ENCODE assay signal across 8 cellular contexts in the genomic region with DNA sequence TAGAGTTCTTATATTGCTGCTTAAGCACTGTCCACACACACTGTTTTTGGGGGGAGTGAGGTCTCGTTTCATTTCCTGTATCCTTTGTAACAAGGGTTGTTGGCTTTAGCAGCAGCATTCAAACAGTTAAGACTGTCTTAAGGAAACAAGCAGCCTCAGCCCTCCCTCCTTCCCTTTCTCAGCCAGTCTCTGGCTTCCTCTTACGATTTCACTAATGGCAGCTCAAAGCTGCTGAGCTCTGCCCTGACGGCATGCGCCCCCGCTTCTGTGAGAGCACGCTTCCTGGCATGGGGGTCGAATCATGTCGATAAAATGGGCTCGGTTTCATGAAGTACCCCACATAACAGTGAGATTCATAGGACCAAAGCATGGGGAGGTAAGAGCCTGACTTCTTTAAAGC.
A peak's percentile ranks its signal among the peaks of the same experiment; 100 is the strongest.
DNase-seq lines count a peak whose midpoint lies in the region; ATAC-seq, FAIRE-seq and TF ChIP-seq lines count a peak whose summit lies in the region.

No MANE protein-coding gene starts in this region.

- TF ChIP-seq CTCF in liver (IDR thresholded peaks at IDR 0.05; ENCODE audit: low read depth, low read length, missing input control) (no peak), HepG2 (CRISPR knock-in tag; IDR thresholded peaks at IDR 0.05) (no peak), esophagus squamous epithelium (IDR thresholded peaks at IDR 0.05) (no peak), nephron progenitor cell (IDR thresholded peaks at IDR 0.05) (no peak), upper lobe of right lung (IDR thresholded peaks at IDR 0.05) (no peak)

- no peaks in the 10 kb centered on the region for H3K9me3 Mint-ChIP-seq in nephron progenitor cell

- H3K4me1 ChIP-seq in liver (ENCODE audit: control insufficient read depth in 4 of 4, insufficient read depth in 4 of 4, low read length in 3 of 4) (no peaks in the 10 kb centered on the region), HepG2 (ENCODE audit: insufficient read depth, low read length) (peaks cover 6% of the 10 kb centered on the region; the same call in 1 of the 2 replicates), esophagus squamous epithelium (peaks cover 0 to 45% (median 8%) of the 10 kb centered on the region in 3 donors), upper lobe of right lung (peaks cover 52% of the 10 kb centered on the region)

- H3K4me3 ChIP-seq in liver (ENCODE audit: low read depth in 1 of 3, low read length in 3 of 3), result peak overlapping the region; percentile 8 to 38 (median 18)
- no peak overlapping the region for H3K4me3 ChIP-seq in HepG2 (replicated peaks in 1 of 3; ENCODE audit: insufficient read depth in 1 of 3, low read depth in 2 of 3, low read length in 3 of 3)
- H3K4me3 ChIP-seq in Jurkat, Clone E6-1 (ENCODE audit: low read length), result peak overlapping the region; percentile 64
- H3K4me3 ChIP-seq in esophagus squamous epithelium, result peak overlapping the region in 3 of 4 donors; percentile 33 to 61 (median 35)
- peak overlapping the region; percentile 30 for H3K4me3 ChIP-seq in upper lobe of right lung

- H3K9ac ChIP-seq in liver (ENCODE audit: low read depth in 1 of 2, low read length in 2 of 2), result peak overlapping the region; percentile 15 to 67
- H3K9ac ChIP-seq in HepG2 (ENCODE audit: insufficient read depth, low read depth, low read length), result no peak overlapping the region

- no peak overlapping the region for H3K4me2 ChIP-seq in HepG2 (ENCODE audit: low read depth, low read length)

- H3K27ac ChIP-seq in liver (ENCODE audit: low read depth in 1 of 2, low read length in 2 of 2), result peak overlapping the region; percentile 69
- H3K27ac ChIP-seq in HepG2 (ENCODE audit: extremely low read length, insufficient read depth, low read length), result no peak overlapping the region
- peak overlapping the region; percentile 15 to 82 (median 78) for H3K27ac ChIP-seq in esophagus squamous epithelium
- H3K27ac ChIP-seq in upper lobe of right lung, result peak overlapping the region; percentile 61

- H3K27me3 ChIP-seq in liver (ENCODE audit: control insufficient read depth in 4 of 4, insufficient read depth in 4 of 4, low read length in 3 of 4) (no peaks in the 10 kb centered on the region), HepG2 (ENCODE audit: control insufficient read depth in 1 of 2, insufficient read depth in 2 of 2, low read length in 2 of 2) (no peaks in the 10 kb centered on the region), esophagus squamous epithelium (no peaks in the 10 kb centered on the region), upper lobe of right lung (no peaks in the 10 kb centered on the region)

- CTCF ChIA-PET in HepG2 (lab: Yijun Ruan, JAX; ENCODE audit: low intra/inter-chr PET ratio, low total read pairs), result no interaction called here

- TF ChIP-seq RAD21 in liver (IDR thresholded peaks at IDR 0.05) (no peak), HepG2 (CRISPR knock-in tag; IDR thresholded peaks at IDR 0.05) (no peak)

- TF ChIP-seq EP300 in HepG2 (IDR thresholded peaks at IDR 0.05; ENCODE audit: low read depth in 2 of 2, low read length in 2 of 2) (no peak), HepG2 (CRISPR knock-in tag; IDR thresholded peaks at IDR 0.05; ENCODE audit: borderline replicate concordance) (no peak)

- H3K36me3 Mint-ChIP-seq in nephron progenitor cell (ENCODE audit: low read depth), result peaks cover 43% of the 10 kb centered on the region

- peak overlapping the region; percentile 79 for H3K4me3 Mint-ChIP-seq in nephron progenitor cell

- DNase-seq in HepG2 (ENCODE audit: low spot score) (no peak), esophagus squamous epithelium (lab: John Stamatoyannopoulos, UW) (no peak), nephron progenitor cell (peak; percentile 33), upper lobe of right lung (no peak), NCI-H1048 (lab: John Stamatoyannopoulos, UW) (no peak)
- peak; percentile 94 for DNase-seq in Jurkat, Clone E6-1 (ENCODE audit: low read depth, low spot score)
- peak; percentile 75 for DNase-seq in activated CD8-positive, alpha-beta memory T cell treated with anti-CD3 and anti-CD28 coated beads, Interleukin-2, amount 50 U/mL, for 48 hours

- FAIRE-seq in HepG2 (lab: Jason Lieb, UNC), result no peak

- no TSS peak for BruUV-seq in HepG2 (replicated peaks; lab: Mats Ljungman, UMichigan)

- peaks cover 37% of the 10 kb centered on the region for H3K4me1 Mint-ChIP-seq in nephron progenitor cell

- no peaks in the 10 kb centered on the region for H3K27me3 Mint-ChIP-seq in nephron progenitor cell (ENCODE audit: low read depth, poor library complexity)

- ATAC-seq in HepG2 (no peak), upper lobe of right lung (peak; percentile 76)

- H3K9me3 ChIP-seq in liver (ENCODE audit: control insufficient read depth in 4 of 4, low read length in 3 of 4) (no peaks in the 10 kb centered on the region), HepG2 (ENCODE audit: low read length) (no peaks in the 10 kb centered on the region), esophagus squamous epithelium (no peaks in the 10 kb centered on the region), upper lobe of right lung (no peaks in the 10 kb centered on the region)

- no peaks in the 10 kb centered on the region for H4K20me1 ChIP-seq in HepG2 (ENCODE audit: insufficient read depth, low read length)

- H3K79me2 ChIP-seq in HepG2 (ENCODE audit: insufficient read depth, low read length), result no peaks in the 10 kb centered on the region

- TF ChIP-seq POLR2A in HepG2 (IDR thresholded peaks at IDR 0.05; ENCODE audit: insufficient read depth in 1 of 2, low read depth in 2 of 2, low read length in 2 of 2), result no peak
- peak in 1 of 4 donors; percentile 58 for TF ChIP-seq POLR2A in esophagus squamous epithelium (IDR thresholded peaks at IDR 0.05)

- H3K27ac Mint-ChIP-seq in nephron progenitor cell, result peak overlapping the region; percentile 89

- no peak overlapping the region for H2AFZ ChIP-seq in HepG2 (ENCODE audit: low read length)

- 60% methylated on average over 9 of the region's 9 CpGs for WGBS in liver
- WGBS in HepG2 (ENCODE audit: low lambda C conversion rate), result 97% methylated on average over 9 of the region's 9 CpGs
- 46 to 47% methylated on average over 6 to 8 of the region's 9 CpGs for whole genome bisulfite sequencing in esophagus squamous epithelium, 2 donors

- H3K36me3 ChIP-seq in liver (ENCODE audit: control insufficient read depth in 4 of 4, insufficient read depth in 3 of 4, low read depth in 1 of 4, low read length in 3 of 4) (peaks cover 1 to 35% (median 24%) of the 10 kb centered on the region in 4 donors), HepG2 (replicated peaks in 1 of 2; ENCODE audit: control insufficient read depth in 1 of 2, insufficient read depth in 2 of 2, low read length in 2 of 2) (peaks cover under 1 to 21% of the 10 kb centered on the region in 2 experiments; a peak in 4 of 5 replicates), esophagus squamous epithelium (peaks cover 4 to 93% (median 24%) of the 10 kb centered on the region in 3 donors), upper lobe of right lung (peaks cover 87% of the 10 kb centered on the region)

- intact Hi-C loops in HepG2 (cut with micrococcal nuclease; ENCODE audit: unreplicated experiment), result no loop called here
- intact Hi-C loops in esophagus squamous epithelium (cut with DNase I), result no loop called here
- intact Hi-C loops in upper lobe of right lung (cut with DNase I), result no loop called here

- in situ Hi-C loops in HepG2 (cut with HindIII; ENCODE audit: extremely low pct_ligation_motif_present, low pct_unique_long_range_greater_than_20kb), result no loop called here

- POLR2A ChIA-PET in HepG2 (lab: Yijun Ruan, JAX), result interaction anchor here (0.9 kb wide), 1 partner anchor 9 kb away, joined by 3 read pairs; no protein-coding TSS in a partner anchor

TF ChIP-seq in liver, 16 proteins besides CTCF, POLR2A, EP300 and RAD21:
- no peak for TF ChIP-seq FOXA1 (IDR thresholded peaks at IDR 0.05)
- no peak for TF ChIP-seq HNF4A (conservative IDR thresholded peaks at IDR 0.05)
- TF ChIP-seq YY1 (IDR thresholded peaks at IDR 0.05), result peak; percentile 56
- no peak for TF ChIP-seq SP1 (IDR thresholded peaks at IDR 0.05)
- TF ChIP-seq NR2F2 (IDR thresholded peaks at IDR 0.05), result peak; percentile 15
TF ChIP-seq in liver: peak in this region for 2.

TF ChIP-seq in HepG2, 621 proteins besides CTCF, POLR2A, EP300 and RAD21:
- TF ChIP-seq HNF4G (IDR thresholded peaks at IDR 0.05; ENCODE audit: borderline replicate concordance, low read depth, low read length) (no peak), HNF4G (CRISPR knock-in tag; IDR thresholded peaks at IDR 0.05; ENCODE audit: borderline replicate concordance, low read depth) (no peak), CAMTA2 (CRISPR knock-in tag; IDR thresholded peaks at IDR 0.05; ENCODE audit: borderline replicate concordance) (no peak), XBP1 (CRISPR knock-in tag; IDR thresholded peaks at IDR 0.05) (no peak), CCAR2 (optimal IDR thresholded peaks at IDR 0.05; ENCODE audit: low read depth, low read length) (no peak)

Comparison
In these comparisons a context has a peak if more than half of its experiments do, and no peak if none do; other contexts are left out.
1. H3K4me3 ChIP-seq: peak in liver (3 of 3), Jurkat, Clone E6-1 (single experiment), esophagus squamous epithelium (3 of 4) and upper lobe of right lung (single experiment); none in HepG2 (0 of 3).
2. DNase-seq: peak in Jurkat, Clone E6-1 (single experiment), activated CD8-positive, alpha-beta memory T cell treated with anti-CD3 and anti-CD28 coated beads, Interleukin-2, amount 50 U/mL, for 48 hours (single experiment) and nephron progenitor cell (single experiment); none in HepG2 (single experiment), esophagus squamous epithelium (single experiment), upper lobe of right lung (single experiment) and NCI-H1048 (single experiment).